Comparison of ENCODE assay signal across 9 cellular contexts in the genomic region with DNA sequence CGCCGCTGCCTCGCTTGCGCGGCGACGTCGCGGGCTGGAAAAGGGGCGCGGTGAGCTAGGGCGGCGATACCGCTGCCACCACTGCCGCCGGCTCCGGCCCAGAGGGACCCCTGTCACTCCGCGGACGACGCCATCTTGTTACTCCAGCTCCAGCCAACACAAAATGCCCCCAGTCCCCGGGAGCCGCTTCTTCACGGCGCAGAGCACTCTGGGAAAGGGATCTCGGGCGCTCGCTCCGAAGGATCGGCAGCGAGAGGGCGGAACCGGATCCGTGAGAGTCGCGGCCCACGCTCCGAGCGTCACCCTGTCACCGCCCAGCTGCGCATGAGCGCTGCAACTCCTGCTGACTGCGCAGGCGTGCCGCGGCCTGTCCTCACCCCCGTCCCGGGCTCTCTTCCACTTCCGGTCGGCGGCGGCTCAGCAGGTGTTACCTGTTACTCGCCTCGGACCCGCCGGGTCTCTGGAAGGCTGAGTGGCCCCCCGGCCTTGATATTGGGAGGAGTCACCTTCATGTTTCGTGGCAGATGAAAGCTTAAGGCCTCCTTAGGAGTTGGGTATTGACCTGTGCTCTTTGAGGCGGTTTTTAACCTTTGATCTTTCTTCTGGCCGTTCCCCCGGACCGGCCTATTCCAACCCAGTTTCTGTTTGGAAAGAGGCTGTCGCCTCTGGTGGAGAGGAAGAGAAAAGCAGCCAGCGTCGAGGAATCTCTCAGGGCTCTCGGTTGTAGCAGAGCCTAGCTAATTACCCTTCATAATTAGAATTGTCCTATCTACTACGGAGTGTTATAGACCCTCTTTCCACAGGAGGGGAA. TPM values are rescaled to one million over a fixed set of nuclear protein-coding genes. Genes with fewer than 3 reads are reported as not detected.
A peak's percentile ranks its signal among the peaks of the same experiment; 100 is the strongest.
DNase-seq lines count a peak whose midpoint lies in the region; ATAC-seq, FAIRE-seq and TF ChIP-seq lines count a peak whose summit lies in the region.
"Had no signal": no experiment of that assay in that cellular context is flagged by ENCODE, and none has a peak within 500 bp of the region (broad histone marks: within the 10 kb centered on the region; RNA-seq: fewer than 3 reads in every experiment).

A gene (minus strand): TSS at position 213 of the 811 bp plus-strand sequence. CDS start 475 bp downstream, outside the sequence.

- CTCF ChIA-PET in mammary epithelial cell (lab: Charles Lee; ENCODE audit: low non-redundant PET), result interaction anchor here (0.6 to 1.1 kb wide), 5 partner anchors 11 to 1260 kb away, joined by 3 to 4 read pairs (median 3); no protein-coding TSS in a partner anchor

- H3K9ac ChIP-seq in mammary epithelial cell (ENCODE audit: insufficient read depth, low read length) (peak within 1 kb of the TSS; percentile 96), iPS-20b (ENCODE audit: low read depth, low read length) (peak within 1 kb of the TSS; percentile 99)

- H2AFZ ChIP-seq in mammary epithelial cell (ENCODE audit: low read depth, low read length), result peak within 1 kb of the TSS; percentile 83

- in situ Hi-C loops in mammary epithelial cell (cut with MboI; ENCODE audit: low sequenced_read_pairs in 2 of 2), result no loop called here

- DNase-seq in AG08396 (ENCODE audit: low spot score) (peak; percentile 99), NCI-H2227 (lab: John Stamatoyannopoulos, UW; ENCODE audit: unreplicated experiment) (peak; percentile 98), WERI-Rb-1 (peak; percentile 99), mammary epithelial cell (peak; percentile 99), small intestine (peak; percentile 99)

- H3K9me3 ChIP-seq in WERI-Rb-1 (ENCODE audit: severe bottlenecking) (no peaks in the 10 kb centered on the region), mammary epithelial cell (replicated peaks; ENCODE audit: insufficient read depth, low read length) (no peaks in the 10 kb centered on the region), iPS-20b (ENCODE audit: insufficient read depth, low read depth, low read length) (no peaks in the 10 kb centered on the region), small intestine (ENCODE audit: control insufficient read depth, low read depth) (no peaks in the 10 kb centered on the region)

- ATAC-seq in GM18907 (IDR thresholded peaks at IDR 0.05; ENCODE audit: unreplicated experiment) (peak; percentile 93), HG03159 (IDR thresholded peaks at IDR 0.05; ENCODE audit: unreplicated experiment) (peak; percentile 87)

- no peaks in the 10 kb centered on the region for H3K27me3 ChIP-seq in WERI-Rb-1 (ENCODE audit: insufficient read depth, low read depth, severe bottlenecking)
- no peaks in the 10 kb centered on the region for H3K27me3 ChIP-seq in mammary epithelial cell (ENCODE audit: insufficient read depth, low read length)
- H3K27me3 ChIP-seq in iPS-20b (ENCODE audit: insufficient read depth, low read length), result no peaks in the 10 kb centered on the region
- no peaks in the 10 kb centered on the region for H3K27me3 ChIP-seq in small intestine (ENCODE audit: control insufficient read depth in 2 of 2, insufficient read depth in 2 of 2, low read length in 2 of 2)

- H3K4me3 ChIP-seq in WERI-Rb-1 (ENCODE audit: low read depth, low read length), result peak within 1 kb of the TSS; percentile 84
- peak within 1 kb of the TSS; percentile 71 to 94 (median 77) for H3K4me3 ChIP-seq in mammary epithelial cell (replicated peaks in 1 of 3; ENCODE audit: insufficient read depth in 1 of 3, low read depth in 2 of 3, low read length in 3 of 3)
- H3K4me3 ChIP-seq in iPS-20b (ENCODE audit: low read length), result peak within 1 kb of the TSS; percentile 84
- H3K4me3 ChIP-seq in small intestine (ENCODE audit: low read depth in 1 of 2, low read length in 2 of 2), result peak within 1 kb of the TSS; percentile 80 to 88

- no peak for FAIRE-seq in small intestine (lab: Jason Lieb, UNC)
- FAIRE-seq: islet of Langerhans had no signal

- WGBS in mammary epithelial cell (ENCODE audit: low coverage, missing lambda C conversion rate), result 0% methylated on average over 29 of the region's 67 CpGs
- WGBS in small intestine, 3 donors, result 0% methylated on average over 61 to 67 of the region's 67 CpGs

- TF ChIP-seq CTCF in WERI-Rb-1 (IDR thresholded peaks at IDR 0.05; ENCODE audit: low read depth, low read length) (peak; percentile 63), mammary epithelial cell (conservative IDR thresholded peaks at IDR 0.05 in 1 of 2, IDR thresholded peaks at IDR 0.05 in 1 of 2; ENCODE audit: extremely low read depth in 1 of 2, insufficient read depth in 1 of 2, low read depth in 1 of 2, low read length in 2 of 2) (peak; percentile 65 to 82)

- TSS peak; percentile 65 for BruUV-seq in mammary epithelial cell (replicated peaks; lab: Mats Ljungman, UMichigan)

- H3K36me3 ChIP-seq in WERI-Rb-1 (peaks cover 33% of the 10 kb centered on the region), mammary epithelial cell (ENCODE audit: insufficient read depth, low read length) (peaks cover 14% of the 10 kb centered on the region), iPS-20b (ENCODE audit: insufficient read depth, low read depth, low read length) (peaks cover 41% of the 10 kb centered on the region), small intestine (ENCODE audit: control insufficient read depth in 2 of 2, insufficient read depth in 2 of 2, low read length in 2 of 2) (peaks cover 0 to under 1% of the 10 kb centered on the region in 2 donors)

- H3K4me1 ChIP-seq in mammary epithelial cell (ENCODE audit: insufficient read depth, low read length), result peaks cover 20% of the 10 kb centered on the region
- peaks cover 9% of the 10 kb centered on the region for H3K4me1 ChIP-seq in iPS-20b (ENCODE audit: insufficient read depth, low read length)
- H3K4me1 ChIP-seq in small intestine (ENCODE audit: control insufficient read depth in 2 of 2, insufficient read depth in 1 of 2, low read depth in 1 of 2, low read length in 1 of 2), result peaks cover 0 to 6% of the 10 kb centered on the region in 2 donors

- H3K79me2 ChIP-seq in mammary epithelial cell (ENCODE audit: insufficient read depth, low read length), result peaks cover 58% of the 10 kb centered on the region

- peak within 1 kb of the TSS; percentile 91 for H3K4me2 ChIP-seq in mammary epithelial cell (ENCODE audit: insufficient read depth, low read depth, low read length)

- H3K27ac ChIP-seq in WERI-Rb-1 (peak within 1 kb of the TSS; percentile 97), mammary epithelial cell (ENCODE audit: insufficient read depth, low read depth, low read length) (peak within 1 kb of the TSS; percentile 91), iPS-20b (ENCODE audit: low read length) (peak within 1 kb of the TSS; percentile 93), small intestine (ENCODE audit: low read depth in 1 of 2, low read length in 1 of 2) (peak within 1 kb of the TSS; percentile 97 to 99)

- peaks cover 2% of the 10 kb centered on the region for H4K20me1 ChIP-seq in mammary epithelial cell (ENCODE audit: insufficient read depth, low read length)

- dilution Hi-C loops in mammary epithelial cell (cut with HindIII; ENCODE audit: low sequenced_read_pairs), result no loop called here

- intact Hi-C loops in mammary epithelial cell (cut with micrococcal nuclease), result loop anchor here (1.0 kb wide), 4 partner anchors 10 to 109 kb away; no protein-coding TSS in a partner anchor

RNA-seq across cellular contexts. Expression of the gene that starts here (rescaled TPM):
- total RNA-seq in mammary epithelial cell, result 100 to 1,000 TPM; 444 to 457 TPM
- 146 TPM for polyA plus RNA-seq in mammary epithelial cell
- polyA minus RNA-seq in mammary epithelial cell, result 325 TPM
- polyA plus RNA-seq in small intestine, result 100 to 1,000 TPM in 1 of 3 donors, 10 to 100 TPM in 2; 58.6 to 105 (median 64.2) TPM

Comparison
In these comparisons a context has a peak if more than half of its experiments do, and no peak if none do; other contexts are left out.
1. Peak in every context shown above with its lines: DNase-seq, ATAC-seq, H3K4me3 ChIP-seq and H3K27ac ChIP-seq.